ENCODE assay signal across 27 cellular contexts in the genomic region with DNA sequence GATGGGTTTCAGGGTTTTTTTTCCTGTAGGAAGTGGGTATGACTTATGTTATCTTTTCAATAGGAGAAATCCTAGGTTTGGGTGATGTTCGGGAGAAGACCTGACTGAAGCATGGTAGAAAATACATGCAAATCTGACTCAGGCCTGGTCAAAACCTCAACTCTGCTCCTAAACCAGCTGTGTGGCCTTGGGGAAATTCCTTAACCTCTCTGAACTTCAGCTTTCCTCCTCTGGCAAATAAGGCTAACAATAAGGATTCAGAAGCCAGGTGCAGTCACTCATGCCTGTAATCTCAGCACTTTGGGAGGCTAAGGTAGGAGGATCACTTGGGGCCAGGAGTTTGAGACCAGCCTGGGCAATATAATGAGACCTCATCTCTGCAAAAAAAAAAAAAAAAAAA.
"Had no signal": no experiment of that assay in that cellular context is flagged by ENCODE, and none has a peak within 500 bp of the region (broad histone marks: within the 10 kb centered on the region; RNA-seq: fewer than 3 reads in every experiment).

No MANE protein-coding gene starts in this region.

- H3K9me3 ChIP-seq: stomach, suprapubic skin, testis, thoracic aorta, thyroid gland, tibial artery, tibial nerve, transverse colon, upper lobe of left lung, upper lobe of right lung, uterus, vagina had no signal

- H3K36me3 ChIP-seq: stomach, suprapubic skin, thoracic aorta, thyroid gland, tibial artery, tibial nerve, transverse colon, upper lobe of left lung, upper lobe of right lung, uterus, vagina had no signal

- H3K4me1 ChIP-seq: stomach, suprapubic skin, testis, thyroid gland, tibial artery, tibial nerve, transverse colon, upper lobe of left lung, upper lobe of right lung, uterus, vagina had no signal

- FAIRE-seq: urothelium cell line had no signal

- ATAC-seq: stimulated activated effector memory CD8-positive, alpha-beta T cell treated with anti-CD3 and anti-CD28 coated beads, Interleukin-12 subunit alpha, Interleukin-12 subunit beta, amount 100 ng/mL, for 72 hours; stimulated activated memory B cell treated with anti-CD40 and anti-IgM and Interleukin-4, amounts not matched to agents 10 μg/mL and 1 μg/mL and 100 μg/mL, for 72 hours; stimulated activated naive B cell treated with anti-CD40 and anti-IgM and Interleukin-4, amounts not matched to agents 10 μg/mL and 1 μg/mL and 100 μg/mL, for 72 hours; stimulated activated naive CD8-positive, alpha-beta T cell treated with anti-CD3 and anti-CD28 coated beads, Interleukin-15, amount 100 ng/mL, for 72 hours; stimulated activated naive CD8-positive, alpha-beta T cell treated with anti-CD3 and anti-CD28 coated beads, Interleukin-15, Interleukin-2, amounts not matched to agents 100 U/mL and 50 U/mL, for 24 hours; upper lobe of right lung had no signal

- H3K27ac ChIP-seq: stomach, suprapubic skin, testis, thoracic aorta, thyroid gland, tibial artery, tibial nerve, transverse colon, upper lobe of left lung, upper lobe of right lung, uterus, vagina had no signal

- H3K27me3 ChIP-seq: testis, thyroid gland, tibial nerve, upper lobe of left lung, uterus, vagina had no signal

- H3K4me3 ChIP-seq: stomach, suprapubic skin, testis, thoracic aorta, thyroid gland, tibial artery, tibial nerve, transverse colon, upper lobe of left lung, upper lobe of right lung, uterus, vagina had no signal

- DNase-seq: stimulated activated CD4-positive, alpha-beta T cell treated with anti-CD3 and anti-CD28 coated beads, Interleukin-2, amount 100 ng/mL, for 48 hours; stimulated activated CD4-positive, alpha-beta T cell treated with anti-CD3 and anti-CD28 coated beads, Interleukin-4, amount 100 ng/mL, for 1 hour; stimulated activated CD4-positive, alpha-beta T cell treated with anti-CD3 and anti-CD28 coated beads, Interleukin-4, amount 100 ng/mL, for 24 hours; stimulated activated CD4-positive, alpha-beta T cell treated with anti-CD3 and anti-CD28 coated beads, Interleukin-4, amount 100 ng/mL, for 4 hours; stimulated activated CD8-positive, alpha-beta memory T cell treated with anti-CD3 and anti-CD28 coated beads, Interleukin-4, amount 100 ng/mL, for 48 hours; stimulated activated naive B cell treated with anti-CD40 and anti-IgM and Interleukin-4, amounts not matched to agents 10 μg/mL and 1 μg/mL and 100 μg/mL, for 72 hours; stimulated activated naive CD4-positive, alpha-beta T cell; stimulated activated naive CD4-positive, alpha-beta T cell treated with Interleukin-2 at 50 U/mL for 16 hours; stimulated activated naive CD8-positive, alpha-beta T cell treated with anti-CD3 and anti-CD28 coated beads, Interleukin-15, amount 100 ng/mL, for 72 hours; stimulated activated naive CD8-positive, alpha-beta T cell treated with anti-CD3 and anti-CD28 coated beads, Interleukin-15, Interleukin-2, amounts not matched to agents 100 U/mL and 50 U/mL, for 24 hours; stomach; substantia nigra; testis; thyroid gland; tibial artery; transverse colon; trophoblast cell; upper lobe of left lung; upper lobe of right lung; uterus had no signal
